Comparison of ENCODE assay signal across 16 cellular contexts in genomic region chr11:100618914-100619313, GRCh38.
"Had no signal": no experiment of that assay in that cellular context is flagged by ENCODE, and none has a peak within 500 bp of the region (broad histone marks: within the 10 kb centered on the region; RNA-seq: fewer than 3 reads in every experiment).

No MANE protein-coding gene starts in this region.

- DNase-seq: cortex of kidney; effector memory CD8-positive, alpha-beta T cell; esophagus squamous epithelium; kidney; left cardiac atrium; mucosa of descending colon; naive thymus-derived CD8-positive, alpha-beta T cell; small intestine; stimulated activated CD4-positive, alpha-beta T cell treated with anti-CD3 and anti-CD28 coated beads, Interleukin-2, amount 100 ng/mL, for 48 hours; stimulated activated naive CD8-positive, alpha-beta T cell treated with anti-CD3 and anti-CD28 coated beads, Interleukin-15, Interleukin-2, amounts not matched to agents 100 U/mL and 50 U/mL, for 24 hours; tibial artery; upper lobe of left lung had no signal

- ATAC-seq: effector memory CD8-positive, alpha-beta T cell; mucosa of descending colon; naive thymus-derived CD8-positive, alpha-beta T cell; stimulated activated naive CD8-positive, alpha-beta T cell treated with anti-CD3 and anti-CD28 coated beads, Interleukin-15, Interleukin-2, amounts not matched to agents 100 U/mL and 50 U/mL, for 24 hours had no signal

- H3K27me3 Mint-ChIP-seq: effector memory CD8-positive, alpha-beta T cell had no signal

- H3K27me3 ChIP-seq: esophagus squamous epithelium, hepatocyte, neutrophil, right atrium auricular region, tibial artery, upper lobe of left lung, vagina had no signal

- H3K36me3 ChIP-seq: esophagus squamous epithelium, neutrophil, right atrium auricular region, tibial artery, upper lobe of left lung, vagina had no signal

- H3K9me3 ChIP-seq: neutrophil had no signal

- H3K79me2 ChIP-seq: hepatocyte had no signal

- H3K4me2 ChIP-seq: hepatocyte had no signal

- H3K4me3 ChIP-seq: esophagus squamous epithelium, hepatocyte, mucosa of descending colon, right atrium auricular region, tibial artery, upper lobe of left lung, vagina had no signal

- H3K27ac Mint-ChIP-seq: effector memory CD8-positive, alpha-beta T cell; naive thymus-derived CD8-positive, alpha-beta T cell had no signal

- H3K4me1 Mint-ChIP-seq: naive thymus-derived CD8-positive, alpha-beta T cell had no signal

- H3K27ac ChIP-seq: esophagus squamous epithelium, hepatocyte, neutrophil, right atrium auricular region, tibial artery, upper lobe of left lung, vagina had no signal

- H3K4me3 Mint-ChIP-seq: effector memory CD8-positive, alpha-beta T cell; naive thymus-derived CD8-positive, alpha-beta T cell had no signal

- H3K4me1 ChIP-seq: esophagus squamous epithelium, tibial artery, upper lobe of left lung, vagina had no signal

- FAIRE-seq: kidney, small intestine had no signal

- H2AFZ ChIP-seq: hepatocyte had no signal
